Comparison of ENCODE assay signal across 8 cellular contexts in genomic region chr3:148990211-148990610, GRCh38. TPM values are rescaled to one million over a fixed set of nuclear protein-coding genes. Genes with fewer than 3 reads are reported as not detected.
DNase-seq lines count a peak whose midpoint lies in the region; ATAC-seq lines count a peak whose summit lies in the region.

No MANE protein-coding gene starts in this region.

- ATAC-seq in HG03135 (IDR thresholded peaks at IDR 0.05; ENCODE audit: unreplicated experiment): peak; percentile 36

- H3K9me3 Mint-ChIP-seq in activated CD4-positive, alpha-beta T cell treated with anti-CD3 and anti-CD28 coated beads, Interleukin-2, amount 10 ng/mL, durations not matched to agents 24 days and 14 days: no peaks in the 10 kb centered on the region
- no peaks in the 10 kb centered on the region for H3K9me3 Mint-ChIP-seq in activated T-helper 2 cell treated with anti-CD3 and anti-CD28 coated beads, Interferon-gamma antibody, Interleukin-2, Interleukin-4, amounts not matched to agents 10 μg/mL and 5 μg/mL and 100 μg/mL, durations not matched to agents 14 hours and 24 hours and 36 hours

- peaks cover under 1 to 12% (median 7%) of the 10 kb centered on the region in 5 donors for H3K36me3 ChIP-seq in subcutaneous abdominal adipose tissue (ENCODE audit: control insufficient read depth in 5 of 5, insufficient read depth in 5 of 5, low read length in 5 of 5)

- H3K4me1 Mint-ChIP-seq in activated CD4-positive, alpha-beta T cell treated with anti-CD3 and anti-CD28 coated beads, Interleukin-2, amount 10 ng/mL, durations not matched to agents 24 days and 14 days: peaks cover 25% of the 10 kb centered on the region
- peaks cover 26% of the 10 kb centered on the region for H3K4me1 Mint-ChIP-seq in activated T-helper 2 cell treated with anti-CD3 and anti-CD28 coated beads, Interferon-gamma antibody, Interleukin-2, Interleukin-4, amounts not matched to agents 10 μg/mL and 5 μg/mL and 100 μg/mL, durations not matched to agents 14 hours and 24 hours and 36 hours (ENCODE audit: low read depth)

- peak overlapping the region; percentile 82 for H3K4me3 Mint-ChIP-seq in activated CD4-positive, alpha-beta T cell treated with anti-CD3 and anti-CD28 coated beads, Interleukin-2, amount 10 ng/mL, durations not matched to agents 24 days and 14 days
- H3K4me3 Mint-ChIP-seq in activated T-helper 2 cell treated with anti-CD3 and anti-CD28 coated beads, Interferon-gamma antibody, Interleukin-2, Interleukin-4, amounts not matched to agents 10 μg/mL and 5 μg/mL and 100 μg/mL, durations not matched to agents 14 hours and 24 hours and 36 hours (ENCODE audit: low read depth): peak overlapping the region; percentile 82

- H3K27me3 ChIP-seq in subcutaneous abdominal adipose tissue (ENCODE audit: control insufficient read depth in 5 of 5, insufficient read depth in 4 of 5, low read length in 5 of 5): no peaks in the 10 kb centered on the region

- DNase-seq in activated CD4-positive, alpha-beta T cell treated with anti-CD3 and anti-CD28 coated beads, Interleukin-2, amount 10 ng/mL, durations not matched to agents 24 days and 14 days: no peak
- no peak for DNase-seq in activated CD4-positive, alpha-beta T cell treated with anti-CD3 and anti-CD28 coated beads for 1 hour
- no peak for DNase-seq in activated T-helper 2 cell treated with anti-CD3 and anti-CD28 coated beads, Interferon-gamma antibody, Interleukin-2, Interleukin-4, amounts not matched to agents 10 μg/mL and 5 μg/mL and 100 μg/mL, durations not matched to agents 14 hours and 24 hours and 36 hours (ENCODE audit: low spot score)
- DNase-seq in DMS79 treated with DMSO at 0.1 percent for 48 hours (lab: John Stamatoyannopoulos, UW): no peak
- no peak for DNase-seq in NCI-H345 treated with DMSO at 0.1 percent for 48 hours (lab: John Stamatoyannopoulos, UW; ENCODE audit: unreplicated experiment)
- DNase-seq in NCI-H1105 (lab: John Stamatoyannopoulos, UW): no peak

- peaks cover 3% of the 10 kb centered on the region for H3K27me3 Mint-ChIP-seq in activated CD4-positive, alpha-beta T cell treated with anti-CD3 and anti-CD28 coated beads, Interleukin-2, amount 10 ng/mL, durations not matched to agents 24 days and 14 days
- H3K27me3 Mint-ChIP-seq in activated T-helper 2 cell treated with anti-CD3 and anti-CD28 coated beads, Interferon-gamma antibody, Interleukin-2, Interleukin-4, amounts not matched to agents 10 μg/mL and 5 μg/mL and 100 μg/mL, durations not matched to agents 14 hours and 24 hours and 36 hours (ENCODE audit: low read depth): no peaks in the 10 kb centered on the region

- peak overlapping the region; percentile 10 for H3K27ac ChIP-seq in subcutaneous abdominal adipose tissue (ENCODE audit: low read depth, low read length)

- H3K9me3 ChIP-seq in subcutaneous abdominal adipose tissue (ENCODE audit: control insufficient read depth in 5 of 5, low read length in 5 of 5): no peaks in the 10 kb centered on the region

- intact Hi-C loops in activated CD4-positive, alpha-beta T cell treated with anti-CD3 and anti-CD28 coated beads, Interleukin-2, amount 10 ng/mL, durations not matched to agents 24 days and 14 days (cut with micrococcal nuclease): loop anchor here (5.0 kb wide), 1 partner anchor 52 kb away; no protein-coding TSS in a partner anchor
- intact Hi-C loops in activated T-helper 2 cell treated with anti-CD3 and anti-CD28 coated beads, Interferon-gamma antibody, Interleukin-2, Interleukin-4, amounts not matched to agents 10 μg/mL and 5 μg/mL and 100 μg/mL, durations not matched to agents 14 hours and 24 hours and 36 hours (cut with micrococcal nuclease): loop anchor here (2.0 to 5.0 kb wide), 3 partner anchors 19 to 257 kb away; no protein-coding TSS in a partner anchor

- peaks cover 11% of the 10 kb centered on the region for H3K36me3 Mint-ChIP-seq in activated CD4-positive, alpha-beta T cell treated with anti-CD3 and anti-CD28 coated beads, Interleukin-2, amount 10 ng/mL, durations not matched to agents 24 days and 14 days (ENCODE audit: low read depth)
- H3K36me3 Mint-ChIP-seq in activated T-helper 2 cell treated with anti-CD3 and anti-CD28 coated beads, Interferon-gamma antibody, Interleukin-2, Interleukin-4, amounts not matched to agents 10 μg/mL and 5 μg/mL and 100 μg/mL, durations not matched to agents 14 hours and 24 hours and 36 hours (ENCODE audit: low read depth): peaks cover 10% of the 10 kb centered on the region

- peak overlapping the region; percentile 73 for H3K27ac Mint-ChIP-seq in activated CD4-positive, alpha-beta T cell treated with anti-CD3 and anti-CD28 coated beads, Interleukin-2, amount 10 ng/mL, durations not matched to agents 24 days and 14 days
- peak overlapping the region; percentile 82 for H3K27ac Mint-ChIP-seq in activated T-helper 2 cell treated with anti-CD3 and anti-CD28 coated beads, Interferon-gamma antibody, Interleukin-2, Interleukin-4, amounts not matched to agents 10 μg/mL and 5 μg/mL and 100 μg/mL, durations not matched to agents 14 hours and 24 hours and 36 hours

- H3K4me1 ChIP-seq in subcutaneous abdominal adipose tissue (ENCODE audit: control insufficient read depth in 5 of 5, insufficient read depth in 5 of 5, low read length in 5 of 5): peaks cover 0 to 25% (median 18%) of the 10 kb centered on the region in 5 donors

- H3K9ac ChIP-seq in subcutaneous abdominal adipose tissue (ENCODE audit: low read length in 5 of 5): peak overlapping the region in 1 of 5 donors; percentile 80

- H3K4me3 ChIP-seq in subcutaneous abdominal adipose tissue (ENCODE audit: low read depth in 1 of 5, low read length in 5 of 5): no peak overlapping the region

RNA-seq across cellular contexts. Expression of gene GYG1, which starts 1.1 kb away (rescaled TPM):
- 27.4 and 28.0 TPM in 2 replicates for total RNA-seq in activated CD4-positive, alpha-beta T cell treated with anti-CD3 and anti-CD28 coated beads, Interleukin-2, amount 10 ng/mL, durations not matched to agents 24 days and 14 days
- 25.2 and 25.3 TPM in 2 replicates for total RNA-seq in activated T-helper 2 cell treated with anti-CD3 and anti-CD28 coated beads, Interferon-gamma antibody, Interleukin-2, Interleukin-4, amounts not matched to agents 10 μg/mL and 5 μg/mL and 100 μg/mL, durations not matched to agents 14 hours and 24 hours and 36 hours
